Comparison of ENCODE assay signal across 18 cellular contexts in genomic region chr13:51624207-51624606, GRCh38.
"Had no signal": no experiment of that assay in that cellular context is flagged by ENCODE, and none has a peak within 500 bp of the region (broad histone marks: within the 10 kb centered on the region; RNA-seq: fewer than 3 reads in every experiment).

No MANE protein-coding gene starts in this region.

- H3K9me3 Mint-ChIP-seq: activated naive CD4-positive, alpha-beta T cell treated with anti-CD3 and anti-CD28 coated beads, Interleukin-2, amount 10 ng/mL, durations not matched to agents 7 days and 5 days; activated T-helper 2 cell treated with anti-CD3 and anti-CD28 coated beads, Interferon-gamma antibody, Interleukin-2, Interleukin-4, amounts not matched to agents 10 μg/mL and 5 μg/mL and 100 μg/mL, durations not matched to agents 14 hours and 24 hours and 36 hours; mesothelial cell of epicardium had no signal

- H3K27me3 Mint-ChIP-seq: activated naive CD4-positive, alpha-beta T cell treated with anti-CD3 and anti-CD28 coated beads, Interleukin-2, amount 10 ng/mL, durations not matched to agents 7 days and 5 days; brain; naive thymus-derived CD4-positive, alpha-beta T cell had no signal

- H3K36me3 ChIP-seq: tibial nerve had no signal

- H3K4me3 Mint-ChIP-seq: activated naive CD4-positive, alpha-beta T cell treated with anti-CD3 and anti-CD28 coated beads, Interleukin-2, amount 10 ng/mL, durations not matched to agents 7 days and 5 days; brain; mesothelial cell of epicardium; naive thymus-derived CD4-positive, alpha-beta T cell had no signal

- H3K27ac Mint-ChIP-seq: activated naive CD4-positive, alpha-beta T cell treated with anti-CD3 and anti-CD28 coated beads, Interleukin-2, amount 10 ng/mL, durations not matched to agents 7 days and 5 days; activated T-helper 2 cell treated with anti-CD3 and anti-CD28 coated beads, Interferon-gamma antibody, Interleukin-2, Interleukin-4, amounts not matched to agents 10 μg/mL and 5 μg/mL and 100 μg/mL, durations not matched to agents 14 hours and 24 hours and 36 hours; mesothelial cell of epicardium had no signal

- ATAC-seq: esophagus mucosa; naive thymus-derived CD4-positive, alpha-beta T cell had no signal

- H3K27me3 ChIP-seq: SJSA1, tibial nerve had no signal

- H3K36me3 Mint-ChIP-seq: activated naive CD4-positive, alpha-beta T cell treated with anti-CD3 and anti-CD28 coated beads, Interleukin-2, amount 10 ng/mL, durations not matched to agents 7 days and 5 days; brain; mesothelial cell of epicardium had no signal

- H3K27ac ChIP-seq: SJSA1, tibial nerve, VCaP had no signal

- DNase-seq: activated CD4-positive, alpha-beta T cell treated with anti-CD3 and anti-CD28 coated beads for 4 hours; activated CD8-positive, alpha-beta memory T cell treated with anti-CD3 and anti-CD28 coated beads for 24 hours; activated naive CD4-positive, alpha-beta T cell treated with anti-CD3 and anti-CD28 coated beads, Interleukin-2, amount 10 ng/mL, durations not matched to agents 7 days and 5 days; activated T-cell treated with anti-CD3 and anti-CD28 coated beads for 4 hours; amygdala; dermis blood vessel endothelial cell; hippocampal formation; naive thymus-derived CD4-positive, alpha-beta T cell; occipital lobe; stimulated activated CD4-positive, alpha-beta T cell treated with anti-CD3 and anti-CD28 coated beads, Interleukin-4, amount 100 ng/mL, for 1 hour; stimulated activated CD8-positive, alpha-beta memory T cell treated with anti-CD3 and anti-CD28 coated beads, Interleukin-4, amount 100 ng/mL, for 48 hours had no signal

- H3K9me3 ChIP-seq: SJSA1, tibial nerve had no signal

- H3K4me3 ChIP-seq: SJSA1, tibial nerve had no signal
